In the genomic region with DNA sequence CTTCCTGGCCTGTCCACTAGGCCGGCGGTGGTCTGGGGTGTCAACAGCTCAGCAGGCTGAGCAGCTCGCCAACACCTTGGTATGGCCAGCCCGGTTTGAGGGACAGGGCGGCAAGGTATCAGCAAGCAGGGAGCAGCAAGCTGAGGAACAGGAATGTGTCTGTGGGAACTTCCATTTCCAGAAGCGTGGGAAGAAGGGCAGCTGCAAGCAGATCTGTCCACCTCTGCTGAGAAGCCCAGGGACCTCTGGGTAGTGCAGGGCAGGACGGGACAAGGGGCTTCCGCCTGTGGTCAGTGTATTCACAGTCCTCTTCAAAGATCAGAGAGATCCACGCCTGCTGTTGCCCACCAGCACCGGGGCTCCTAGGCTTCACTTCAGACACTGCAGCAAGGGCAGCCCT, we compare ENCODE assay signal across 12 cellular contexts. TPM values are rescaled to one million over a fixed set of nuclear protein-coding genes. Genes with fewer than 3 reads are reported as not detected.
A peak's percentile ranks its signal among the peaks of the same experiment; 100 is the strongest.
DNase-seq lines count a peak whose midpoint lies in the region; ATAC-seq and TF ChIP-seq lines count a peak whose summit lies in the region.
"Had no signal": no experiment of that assay in that cellular context is flagged by ENCODE, and none has a peak within 500 bp of the region (broad histone marks: within the 10 kb centered on the region; RNA-seq: fewer than 3 reads in every experiment).

No MANE protein-coding gene starts in this region.

- peaks cover 72% of the 10 kb centered on the region for H3K4me1 Mint-ChIP-seq in neural progenitor cell

- no peak overlapping the region for H3K4me3 ChIP-seq in heart right ventricle
- H3K4me3 ChIP-seq in neural progenitor cell: no peak overlapping the region
- no peak overlapping the region for H3K4me3 ChIP-seq in MG63
- H3K4me3 ChIP-seq in MM.1S (ENCODE audit: low read length): no peak overlapping the region
- H3K4me3 ChIP-seq: upper lobe of right lung had no signal

- H3K9ac ChIP-seq in neural progenitor cell: no peak overlapping the region
- H3K9ac ChIP-seq in MM.1S (ENCODE audit: low read length): no peak overlapping the region

- H3K27ac ChIP-seq in heart right ventricle (peak overlapping the region in 9 of 10 donors; percentile 1 to 94 (median 49)), epithelial cell of prostate (peak overlapping the region; percentile 99), neural progenitor cell (peak overlapping the region; percentile 26), MM.1S (ENCODE audit: low read length) (no peak overlapping the region)
- H3K27ac ChIP-seq: upper lobe of right lung had no signal

- no peaks in the 10 kb centered on the region for H3K27me3 Mint-ChIP-seq in neural progenitor cell (ENCODE audit: insufficient read depth, low read depth)

- 84 to 89% methylated on average over 10 of the region's 10 CpGs for WGBS in heart right ventricle, 2 donors

- intact Hi-C loops in heart right ventricle (cut with DNase I) (loop anchor here in 1 of 10 donors (5.0 kb wide), 1 partner anchor 34 kb away; a partner anchor contains a TSS), cardiac septum (cut with DNase I) (no loop called here)

- ATAC-seq in heart right ventricle: no peak
- ATAC-seq in GM19324 (IDR thresholded peaks at IDR 0.05; ENCODE audit: low FRiP score, unreplicated experiment): no peak
- ATAC-seq: HCT116, upper lobe of right lung had no signal

- TF ChIP-seq CTCF in heart right ventricle (IDR thresholded peaks at IDR 0.05): no peak
- TF ChIP-seq CTCF in neural progenitor cell (IDR thresholded peaks at IDR 0.05): no peak
- no peak for TF ChIP-seq CTCF in MM.1S (IDR thresholded peaks at IDR 0.05; ENCODE audit: low read length)

- H3K9me3 ChIP-seq in heart right ventricle (no peaks in the 10 kb centered on the region), neural progenitor cell (ENCODE audit: low read depth) (no peaks in the 10 kb centered on the region), MG63 (no peaks in the 10 kb centered on the region), MM.1S (replicated peaks; ENCODE audit: insufficient read depth, low read length) (no peaks in the 10 kb centered on the region)
- H3K9me3 ChIP-seq: upper lobe of right lung had no signal

- no peaks in the 10 kb centered on the region for H3K9me3 Mint-ChIP-seq in neural progenitor cell

- no peaks in the 10 kb centered on the region for H3K27me3 ChIP-seq in heart right ventricle
- H3K27me3 ChIP-seq in neural progenitor cell: no peaks in the 10 kb centered on the region
- no peaks in the 10 kb centered on the region for H3K27me3 ChIP-seq in MG63
- no peaks in the 10 kb centered on the region for H3K27me3 ChIP-seq in MM.1S (replicated peaks; ENCODE audit: insufficient read depth, low read length)
- H3K27me3 ChIP-seq: upper lobe of right lung had no signal

- H3K9me2 ChIP-seq in MM.1S (replicated peaks; ENCODE audit: insufficient read depth, low read length): no peaks in the 10 kb centered on the region

- no peak overlapping the region for H2AFZ ChIP-seq in neural progenitor cell (replicated peaks)
- no peak overlapping the region for H2AFZ ChIP-seq in MM.1S (ENCODE audit: low read length)

- H3K79me2 ChIP-seq in neural progenitor cell (ENCODE audit: low read depth): peaks cover 96% of the 10 kb centered on the region
- no peaks in the 10 kb centered on the region for H3K79me2 ChIP-seq in MM.1S (ENCODE audit: low read length)

- no peak overlapping the region for H3K4me2 ChIP-seq in neural progenitor cell
- H3K4me2 ChIP-seq in MM.1S (ENCODE audit: low read depth, low read length): no peak overlapping the region

- peaks cover 0 to 11% (median 0%) of the 10 kb centered on the region in 9 donors for H3K36me3 ChIP-seq in heart right ventricle
- no peaks in the 10 kb centered on the region for H3K36me3 ChIP-seq in neural progenitor cell
- peaks cover 5% of the 10 kb centered on the region for H3K36me3 ChIP-seq in MG63
- no peaks in the 10 kb centered on the region for H3K36me3 ChIP-seq in MM.1S (replicated peaks; ENCODE audit: insufficient read depth, low read length)
- H3K36me3 ChIP-seq: upper lobe of right lung had no signal

- H3K4me1 ChIP-seq in heart right ventricle (peaks cover 68 to 100% (median 98%) of the 10 kb centered on the region in 9 donors), neural progenitor cell (peaks cover 29% of the 10 kb centered on the region), MM.1S (ENCODE audit: low read length) (no peaks in the 10 kb centered on the region)

- peaks cover 98% of the 10 kb centered on the region for H4K20me1 ChIP-seq in neural progenitor cell (ENCODE audit: low read depth)
- no peaks in the 10 kb centered on the region for H4K20me1 ChIP-seq in MM.1S (ENCODE audit: insufficient read depth, low read length)

- H3F3A ChIP-seq in neural progenitor cell (ENCODE audit: low read depth) (peaks cover 33% of the 10 kb centered on the region), MM.1S (ENCODE audit: insufficient read depth, low read length) (no peaks in the 10 kb centered on the region)

- DNase-seq in heart right ventricle (no peak), cardiac septum (ENCODE audit: low spot score) (no peak), epithelial cell of prostate (ENCODE audit: low read depth, low spot score) (no peak), neural progenitor cell (ENCODE audit: low spot score) (no peak), MG63 (no peak), activated gamma-delta T cell (lab: John Stamatoyannopoulos, UW) (no peak), MM.1S (no peak)
- DNase-seq: activated T-cell treated with anti-CD3 and anti-CD28 coated beads, Interleukin-2, amount 50 U/mL, for 1 hour; NCI-H774; upper lobe of right lung had no signal

- no peaks in the 10 kb centered on the region for H3K36me3 Mint-ChIP-seq in neural progenitor cell

- H3K4me3 Mint-ChIP-seq in neural progenitor cell: no peak overlapping the region

- peak overlapping the region; percentile 78 for H3K27ac Mint-ChIP-seq in neural progenitor cell

RNA-seq across cellular contexts. Expression of a gene that starts 36.0 kb away (rescaled TPM):
- total RNA-seq in heart right ventricle (100 to 1,000 TPM in 6 of 10 donors, 10 to 100 TPM in 4; 82.5 to 235 (median 112) TPM), cardiac septum (346 TPM), neural progenitor cell (ENCODE audit: low replicate concordance) (70.7 and 97.7 TPM in 2 replicates)
- 100 to 1,000 TPM in 1 of 2 donors, 10 to 100 TPM in 1; 67.2 to 104 TPM for polyA plus RNA-seq in heart right ventricle
- total RNA-seq in MG63 (2014; rRNA removed; shearing (Covaris generic); ENCODE audit: low replicate concordance): 61.9 and 80.5 TPM in 2 replicates
